Comparison of ENCODE assay signal across 9 cellular contexts in genomic region chr19:6577410-6578125, GRCh38. TPM values are rescaled to one million over a fixed set of nuclear protein-coding genes. Genes with fewer than 3 reads are reported as not detected.
A peak's percentile ranks its signal among the peaks of the same experiment; 100 is the strongest.
DNase-seq lines count a peak whose midpoint lies in the region; ATAC-seq and TF ChIP-seq lines count a peak whose summit lies in the region.
"Had no signal": no experiment of that assay in that cellular context is flagged by ENCODE, and none has a peak within 500 bp of the region (broad histone marks: within the 10 kb centered on the region; RNA-seq: fewer than 3 reads in every experiment).

No MANE protein-coding gene starts in this region.

- H3K9me3 Mint-ChIP-seq in activated B cell treated with CpG ODN at 0.5 μM for 24 hours, result no peaks in the 10 kb centered on the region
- H3K9me3 Mint-ChIP-seq in activated T-cell treated with anti-CD3 and anti-CD28 coated beads, Interleukin-2, amount 50 U/mL, for 24 hours, result no peaks in the 10 kb centered on the region
- H3K9me3 Mint-ChIP-seq: T-cell had no signal

- no peak overlapping the region for H3K27ac Mint-ChIP-seq in activated B cell treated with CpG ODN at 0.5 μM for 24 hours
- H3K27ac Mint-ChIP-seq in activated T-cell treated with anti-CD3 and anti-CD28 coated beads, Interleukin-2, amount 50 U/mL, for 24 hours, result no peak overlapping the region

- peak; percentile 75 for ATAC-seq in GM21423 (IDR thresholded peaks at IDR 0.05; ENCODE audit: unreplicated experiment)
- ATAC-seq in HG03521 (IDR thresholded peaks at IDR 0.05; ENCODE audit: unreplicated experiment), result peak; percentile 71
- ATAC-seq in activated B cell treated with CpG ODN at 0.5 μM for 24 hours (ENCODE audit: low read depth), result peak; percentile 90

- TF ChIP-seq POLR2A in GM15510 (IDR thresholded peaks at IDR 0.05; ENCODE audit: borderline replicate concordance, extremely low read depth, insufficient read length) (peak; percentile 62), tibial nerve (IDR thresholded peaks at IDR 0.05) (no peak)

- H3K9me3 ChIP-seq in tibial nerve, result no peaks in the 10 kb centered on the region

- CTCF ChIA-PET in activated B cell treated with CpG ODN at 0.5 μM for 24 hours (lab: Charles Lee), result interaction anchor here (0.9 to 1.1 kb wide), 4 partner anchors 15 to 286 kb away, joined by 3 to 5 read pairs (median 4); no protein-coding TSS in a partner anchor

- no peaks in the 10 kb centered on the region for H3K36me3 Mint-ChIP-seq in activated B cell treated with CpG ODN at 0.5 μM for 24 hours (ENCODE audit: low read depth)
- H3K36me3 Mint-ChIP-seq in activated T-cell treated with anti-CD3 and anti-CD28 coated beads, Interleukin-2, amount 50 U/mL, for 24 hours (ENCODE audit: low read depth), result no peaks in the 10 kb centered on the region
- H3K36me3 Mint-ChIP-seq: T-cell had no signal

- WGBS in tibial nerve, 2 donors, result 63 to 74% methylated on average over 5 of the region's 5 CpGs

- peak; percentile 54 for DNase-seq in activated B cell treated with CpG ODN at 0.5 μM for 24 hours
- no peak for DNase-seq in tibial nerve (ENCODE audit: low spot score in 2 of 2)
- no peak for DNase-seq in activated T-cell treated with anti-CD3 and anti-CD28 coated beads, Interleukin-2, amount 50 U/mL, for 24 hours
- DNase-seq in NCI-H2081 treated with DMSO at 0.1 percent for 48 hours (lab: John Stamatoyannopoulos, UW), result no peak
- DNase-seq in inferior parietal cortex (ENCODE audit: extremely low spot score), result no peak
- DNase-seq: T-cell had no signal

- H3K27me3 Mint-ChIP-seq in activated B cell treated with CpG ODN at 0.5 μM for 24 hours, result no peaks in the 10 kb centered on the region
- H3K27me3 Mint-ChIP-seq in activated T-cell treated with anti-CD3 and anti-CD28 coated beads, Interleukin-2, amount 50 U/mL, for 24 hours, result peaks cover under 1% of the 10 kb centered on the region

- POLR2A ChIA-PET in activated B cell treated with CpG ODN at 0.5 μM for 24 hours (lab: Charles Lee), result interaction anchor here (0.6 to 2.0 kb wide), 25 partner anchors 10 to 1119 kb away, joined by 3 to 38 read pairs (median 7); partner anchors contain the start of genes CD70, GPR108, TNFSF9 and VAV1

- H3K4me3 Mint-ChIP-seq in activated B cell treated with CpG ODN at 0.5 μM for 24 hours, result peak overlapping the region; percentile 68
- H3K4me3 Mint-ChIP-seq in activated T-cell treated with anti-CD3 and anti-CD28 coated beads, Interleukin-2, amount 50 U/mL, for 24 hours, result no peak overlapping the region
- H3K4me3 Mint-ChIP-seq: T-cell had no signal

- no peaks in the 10 kb centered on the region for H3K36me3 ChIP-seq in tibial nerve

- TF ChIP-seq EP300 in tibial nerve (IDR thresholded peaks at IDR 0.05), result peak; percentile 19 to 20

- intact Hi-C loops in activated B cell treated with CpG ODN at 0.5 μM for 24 hours (cut with micrococcal nuclease), result loop anchor here (1.0 to 10.0 kb wide), 7 partner anchors 11 to 190 kb away; partner anchors contain the start of genes KHSRP and SH2D3A

- no peak overlapping the region for H3K4me3 ChIP-seq in tibial nerve

- peak overlapping the region in 1 of 4 donors; percentile 44 for H3K27ac ChIP-seq in tibial nerve

- TF ChIP-seq CTCF in activated B cell treated with CpG ODN at 0.5 μM for 24 hours (IDR thresholded peaks at IDR 0.05) (no peak), tibial nerve (IDR thresholded peaks at IDR 0.05) (no peak)

- H3K27me3 ChIP-seq in tibial nerve, result no peaks in the 10 kb centered on the region

- no peaks in the 10 kb centered on the region for H3K4me1 ChIP-seq in tibial nerve

- peaks cover 6% of the 10 kb centered on the region for H3K4me1 Mint-ChIP-seq in activated B cell treated with CpG ODN at 0.5 μM for 24 hours
- no peaks in the 10 kb centered on the region for H3K4me1 Mint-ChIP-seq in activated T-cell treated with anti-CD3 and anti-CD28 coated beads, Interleukin-2, amount 50 U/mL, for 24 hours (ENCODE audit: low read depth)

RNA-seq across cellular contexts. Expression of gene CD70, which starts 13.4 kb away (rescaled TPM):
- 29.3 and 29.7 TPM in 2 replicates for total RNA-seq in activated B cell treated with CpG ODN at 0.5 μM for 24 hours
- under 1 TPM in 1 of 4 donors, not detected in 3; 0.87 TPM for total RNA-seq in tibial nerve

RNA-seq across cellular contexts. Expression of gene TNFSF9, which starts 46.7 kb away (rescaled TPM):
- total RNA-seq in activated B cell treated with CpG ODN at 0.5 μM for 24 hours (6.0 and 7.1 TPM in 2 replicates), tibial nerve (1 to 10 TPM in 2 of 4 donors, under 1 TPM in 1, not detected in 1; 0.66 to 1.3 (median 1.2) TPM)

Comparison
In these comparisons a context has a peak if more than half of its experiments do, and no peak if none do; other contexts are left out.
1. RNA of gene CD70, which starts 13.4 kb away (total RNA-seq): 29.3 to 29.7 TPM in activated B cell treated with CpG ODN at 0.5 μM for 24 hours; 0.87 TPM in tibial nerve; every median in the first group is over 10 times any median in the second.
2. Peak in every context shown above with its lines, with median percentiles within 50 percentile points of each other: ATAC-seq.